Comparison of ENCODE assay signal across 8 cellular contexts in the genomic region with DNA sequence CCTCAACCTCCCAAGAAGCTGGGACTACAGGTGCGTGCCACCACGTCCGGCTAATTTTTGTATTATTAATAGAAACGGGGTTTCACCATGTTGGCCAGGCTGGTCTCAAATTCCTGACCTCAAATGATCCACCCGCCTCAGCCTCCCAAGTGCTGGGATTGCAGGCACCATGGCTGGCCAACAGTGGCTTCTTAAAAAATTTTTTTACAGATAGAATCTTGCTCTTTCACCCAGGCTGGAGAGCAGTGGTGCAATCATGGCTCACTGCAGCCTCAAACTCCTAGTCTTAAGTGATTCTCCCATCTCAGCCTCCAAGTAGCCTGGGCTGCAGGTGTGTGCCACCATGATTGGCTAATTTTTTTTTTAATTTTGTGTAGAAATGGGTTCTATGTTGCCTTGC. TPM values are rescaled to one million over a fixed set of nuclear protein-coding genes. Genes with fewer than 3 reads are reported as not detected.
"Had no signal": no experiment of that assay in that cellular context is flagged by ENCODE, and none has a peak within 500 bp of the region (broad histone marks: within the 10 kb centered on the region; RNA-seq: fewer than 3 reads in every experiment).

No MANE protein-coding gene starts in this region.

RNA-seq across cellular contexts. Expression of a gene that starts 40.7 kb away (rescaled TPM):
- total RNA-seq: PC-3, PC-9, Peyer's patch, Right ventricle myocardium inferior, SJCRH30, SJSA1, SK-MEL-5 had no signal
- polyA plus RNA-seq: SK-N-SH had no signal
